In the genomic region with DNA sequence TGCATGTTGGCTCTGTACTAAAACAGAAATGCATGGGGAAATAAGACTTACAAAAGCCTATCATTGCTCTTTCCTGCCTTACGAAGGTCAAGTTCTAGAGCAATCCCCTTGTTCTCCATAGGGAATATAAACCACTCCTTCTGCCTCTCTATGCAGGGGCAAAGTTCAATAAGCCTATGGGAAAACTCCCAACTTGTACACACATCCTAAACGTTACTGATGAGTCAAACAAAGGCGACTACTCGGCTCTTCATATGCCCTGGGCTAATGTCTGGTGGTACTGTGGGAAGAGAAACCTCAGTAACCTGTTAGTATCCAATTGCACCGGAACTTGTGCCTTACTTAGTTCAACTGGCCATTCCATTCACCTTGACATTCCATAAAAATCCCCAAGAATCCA, we compare ENCODE assay signal across 25 cellular contexts. TPM values are rescaled to one million over a fixed set of nuclear protein-coding genes. Genes with fewer than 3 reads are reported as not detected.
"Had no signal": no experiment of that assay in that cellular context is flagged by ENCODE, and none has a peak within 500 bp of the region (broad histone marks: within the 10 kb centered on the region; RNA-seq: fewer than 3 reads in every experiment).

No MANE protein-coding gene starts in this region.

- H3K27ac ChIP-seq: adrenal gland, breast epithelium, epithelial cell of prostate, ovary, testis, upper lobe of left lung had no signal

- H3K4me1 ChIP-seq: adrenal gland, breast epithelium, testis had no signal

- H3K36me3 ChIP-seq: adrenal gland, breast epithelium, ovary, upper lobe of left lung had no signal

- H3K27ac Mint-ChIP-seq: activated CD4-positive, alpha-beta T cell treated with anti-CD3 and anti-CD28 coated beads for 36 hours; activated naive CD4-positive, alpha-beta T cell treated with anti-CD3 and anti-CD28 coated beads, Interleukin-2, amount 50 U/mL, for 24 hours; dendritic cell treated with granulocyte-macrophage colony-stimulating factor and Interleukin-4, amounts not matched to agents 40 ng/mL and 50 ng/mL, for 4 days; natural killer cell; stimulated activated memory B cell treated with anti-CD40 and anti-IgM and Interleukin-4, amounts not matched to agents 10 μg/mL and 1 μg/mL and 100 μg/mL, for 72 hours; T-cell; WTC11 had no signal

- H3K9me3 ChIP-seq: adrenal gland, ovary, testis had no signal

- H3K27me3 ChIP-seq: breast epithelium, ovary, testis, upper lobe of left lung had no signal

- H3K36me3 Mint-ChIP-seq: natural killer cell; stimulated activated memory B cell treated with anti-CD40 and anti-IgM and Interleukin-4, amounts not matched to agents 10 μg/mL and 1 μg/mL and 100 μg/mL, for 72 hours; T-cell had no signal

- H3K4me3 ChIP-seq: adrenal gland, breast epithelium, ovary, testis, upper lobe of left lung had no signal

- ATAC-seq: activated CD4-positive, alpha-beta T cell treated with anti-CD3 and anti-CD28 coated beads for 36 hours; sciatic nerve; stimulated activated memory B cell treated with anti-CD40 and anti-IgM and Interleukin-4, amounts not matched to agents 10 μg/mL and 1 μg/mL and 100 μg/mL, for 72 hours; T-cell; WTC11 had no signal

- DNase-seq: activated CD4-positive, alpha-beta T cell treated with anti-CD3 and anti-CD28 coated beads for 36 hours; activated CD4-positive, alpha-beta T cell treated with anti-CD3 and anti-CD28 coated beads, Interleukin-2, amount 50 U/mL, for 48 hours; activated gamma-delta T cell; adrenal gland; cerebellar nuclear complex; foreskin melanocyte; glutamatergic neuron; hypothalamus; mesenchymal stem cell; natural killer cell; ovary; stimulated activated CD4-positive, alpha-beta T cell treated with anti-CD3 and anti-CD28 coated beads, Interleukin-4, amount 100 ng/mL, for 4 hours; T-cell; testis had no signal

RNA-seq across cellular contexts. Expression of a gene that starts 32.7 kb away (rescaled TPM):
- total RNA-seq: activated CD4-positive, alpha-beta T cell treated with anti-CD3 and anti-CD28 coated beads for 36 hours; adrenal gland; breast epithelium; fibroblast of lung; kidney epithelial cell; liver; natural killer cell; sciatic nerve; T-cell had no signal
